In genomic region chr1:200411406-200412257, GRCh38 we compare ENCODE assay signal across 14 cellular contexts. TPM values are rescaled to one million over a fixed set of nuclear protein-coding genes. Genes with fewer than 3 reads are reported as not detected.
DNase-seq lines count a peak whose midpoint lies in the region; ATAC-seq and TF ChIP-seq lines count a peak whose summit lies in the region.
"Had no signal": no experiment of that assay in that cellular context is flagged by ENCODE, and none has a peak within 500 bp of the region (broad histone marks: within the 10 kb centered on the region; RNA-seq: fewer than 3 reads in every experiment).

No MANE protein-coding gene starts in this region.

- TF ChIP-seq CTCF in Panc1 (IDR thresholded peaks at IDR 0.05) (no peak), osteoblast (IDR thresholded peaks at IDR 0.05; ENCODE audit: extremely low read depth, low read depth, low read length) (no peak)

- no TSS peak for BruUV-seq in Panc1 (replicated peaks; lab: Mats Ljungman, UMichigan)

- H3K36me3 ChIP-seq in Panc1 (ENCODE audit: control insufficient read depth, insufficient read depth, low read length) (peaks cover 13% of the 10 kb centered on the region), osteoblast (ENCODE audit: insufficient read depth, low read length) (peaks cover 24% of the 10 kb centered on the region)

- peaks cover 32% of the 10 kb centered on the region for H3K79me2 ChIP-seq in osteoblast (ENCODE audit: insufficient read depth, low read length)

- peaks cover 64% of the 10 kb centered on the region for H3K4me1 ChIP-seq in Panc1 (ENCODE audit: control insufficient read depth, insufficient read depth, low read length)
- H3K4me1 ChIP-seq in osteoblast (ENCODE audit: insufficient read depth, low read length): peaks cover 46% of the 10 kb centered on the region

- H3K27ac ChIP-seq in Panc1 (ENCODE audit: low read length): peak overlapping the region; percentile 87
- peak overlapping the region; percentile 15 for H3K27ac ChIP-seq in osteoblast (ENCODE audit: low read depth, low read length)

- H3K9me3 ChIP-seq in Panc1 (ENCODE audit: control insufficient read depth, insufficient read depth, low read depth, low read length) (no peaks in the 10 kb centered on the region), osteoblast (ENCODE audit: low read depth, low read length) (no peaks in the 10 kb centered on the region)

- DNase-seq in ELF-1 (ENCODE audit: low read depth, low spot score): peak; percentile 77
- no peak for DNase-seq in Panc1 (ENCODE audit: low read depth, low spot score)
- DNase-seq in iPS DF 19.7 (ENCODE audit: low read depth, low spot score): peak; percentile 86
- no peak for DNase-seq in osteoblast (ENCODE audit: insufficient read length, low spot score, missing footprints)
- DNase-seq in NK-92 (lab: John Stamatoyannopoulos, UW; ENCODE audit: unreplicated experiment): no peak
- no peak for DNase-seq in NCI-H146 (lab: John Stamatoyannopoulos, UW)
- DNase-seq: activated CD4-positive, alpha-beta T cell treated with anti-CD3 and anti-CD28 coated beads, Interleukin-2, amount 50 U/mL, for 4 hours; C1 segment of cervical spinal cord; central memory CD4-positive, alpha-beta T cell; erythroblast; hypothalamus; MM.1S had no signal

- CTCF ChIA-PET in Panc1 (lab: Charles Lee): interaction anchor here (0.5 kb wide), 2 partner anchors 30 to 211 kb away, joined by 3 to 9 read pairs; no protein-coding TSS in a partner anchor

- H3K27me3 ChIP-seq in Panc1 (ENCODE audit: control insufficient read depth, insufficient read depth, low read length) (no peaks in the 10 kb centered on the region), osteoblast (ENCODE audit: insufficient read depth, low read length) (no peaks in the 10 kb centered on the region)

- intact Hi-C loops in Panc1 (cut with micrococcal nuclease; ENCODE audit: unreplicated experiment): loop anchor here (2.0 kb wide), 1 partner anchor 71 kb away; no protein-coding TSS in a partner anchor

- POLR2A ChIA-PET in Panc1 (lab: Charles Lee): interaction anchor here (0.5 to 0.6 kb wide), 2 partner anchors 64 to 188 kb away, joined by 3 to 5 read pairs; no protein-coding TSS in a partner anchor

- H2AFZ ChIP-seq in osteoblast (ENCODE audit: low read length): peak overlapping the region; percentile 39

- no peak for ATAC-seq in Panc1
- ATAC-seq in GM18867 (IDR thresholded peaks at IDR 0.05; ENCODE audit: unreplicated experiment): no peak
- no peak for ATAC-seq in HG02610 (IDR thresholded peaks at IDR 0.05; ENCODE audit: unreplicated experiment)

- in situ Hi-C loops in Panc1 (cut with HindIII; ENCODE audit: low pct_unique_long_range_greater_than_20kb, low sequenced_read_pairs): no loop called here

- H3K4me2 ChIP-seq in osteoblast (ENCODE audit: insufficient read depth, low read length): no peak overlapping the region

- H3K4me3 ChIP-seq in Panc1 (ENCODE audit: low read depth in 2 of 2, low read length in 2 of 2) (peak overlapping the region; percentile 82 to 90), osteoblast (ENCODE audit: insufficient read depth, low read length) (no peak overlapping the region)

- peaks cover 10% of the 10 kb centered on the region for H4K20me1 ChIP-seq in osteoblast (ENCODE audit: insufficient read depth, low read length)

RNA-seq across cellular contexts. Expression of gene ZNF281, which starts 1.8 kb away (rescaled TPM):
- total RNA-seq in Panc1 (2021; ENCODE audit: unreplicated experiment) (34.2 TPM), osteoblast (37.7 and 45.6 TPM in 2 replicates)
- 18.4 TPM for polyA plus RNA-seq in Panc1 (2012; ENCODE audit: insufficient read length)

Comparison
In these comparisons a context has a peak if more than half of its experiments do, and no peak if none do; other contexts are left out.
1. DNase-seq: peak in ELF-1 (single experiment) and iPS DF 19.7 (single experiment); none in Panc1 (single experiment), osteoblast (single experiment), NK-92 (single experiment) and NCI-H146 (single experiment).